In the genomic region with DNA sequence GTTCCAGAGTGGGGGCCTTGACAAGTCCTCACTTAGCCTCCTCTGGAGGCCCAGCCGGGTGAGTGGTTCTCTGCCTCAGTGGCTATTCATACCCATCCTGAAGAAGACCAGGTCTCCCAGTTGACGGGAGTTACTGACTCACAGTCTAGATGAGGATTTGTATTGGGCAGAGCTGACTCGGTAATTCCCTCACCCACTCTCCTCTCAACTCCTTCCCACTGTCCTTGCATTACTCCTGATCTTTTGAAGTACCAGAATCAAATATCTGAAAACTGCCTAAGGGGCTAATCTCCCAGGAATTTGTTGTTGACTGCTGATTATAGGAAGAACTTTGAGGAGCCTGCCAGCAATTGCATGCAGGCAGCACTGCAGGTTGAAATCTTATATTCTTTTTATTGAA, we compare ENCODE assay signal across 12 cellular contexts. TPM values are rescaled to one million over a fixed set of nuclear protein-coding genes. Genes with fewer than 3 reads are reported as not detected.
A peak's percentile ranks its signal among the peaks of the same experiment; 100 is the strongest.
DNase-seq lines count a peak whose midpoint lies in the region; ATAC-seq and TF ChIP-seq lines count a peak whose summit lies in the region.
"Had no signal": no experiment of that assay in that cellular context is flagged by ENCODE, and none has a peak within 500 bp of the region (broad histone marks: within the 10 kb centered on the region; RNA-seq: fewer than 3 reads in every experiment).

No MANE protein-coding gene starts in this region.

- in situ Hi-C loops in GM13976 (cut with MboI; ENCODE audit: low sequenced_read_pairs, unreplicated experiment), result no loop called here

- H3K27ac ChIP-seq in SJSA1 (peak overlapping the region; percentile 4; the same call in 1 of the 2 replicates), esophagus squamous epithelium (peak overlapping the region; percentile 24 to 72 (median 66))

- intact Hi-C loops in esophagus squamous epithelium (cut with DNase I), result no loop called here

- H3K27me3 ChIP-seq in SJSA1 (replicated peaks), result no peaks in the 10 kb centered on the region
- H3K27me3 ChIP-seq in esophagus squamous epithelium, result no peaks in the 10 kb centered on the region

- H3K4me3 ChIP-seq in SJSA1 (no peak overlapping the region), esophagus squamous epithelium (no peak overlapping the region), retinal pigment epithelial cell (ENCODE audit: low read length) (no peak overlapping the region)

- TF ChIP-seq CTCF in esophagus squamous epithelium (IDR thresholded peaks at IDR 0.05) (no peak), retinal pigment epithelial cell (conservative IDR thresholded peaks at IDR 0.05; ENCODE audit: low read depth, low read length) (no peak), GM13976 (IDR thresholded peaks at IDR 0.05; ENCODE audit: borderline replicate concordance, control extremely low read depth, extremely low read depth, insufficient read depth, missing control alignments) (no peak)

- no peak for TF ChIP-seq POLR2A in esophagus squamous epithelium (IDR thresholded peaks at IDR 0.05)

- DNase-seq in EH (ENCODE audit: low read depth) (peak; percentile 76), SJSA1 (ENCODE audit: low read depth in 1 of 2, low spot score in 2 of 2) (no peak), esophagus squamous epithelium (lab: John Stamatoyannopoulos, UW) (no peak), retinal pigment epithelial cell (ENCODE audit: low read depth) (peak; percentile 71), GM13976 (ENCODE audit: low spot score) (no peak), LoVo (ENCODE audit: low spot score) (no peak)
- DNase-seq: activated CD4-positive, alpha-beta T cell treated with anti-CD3 and anti-CD28 coated beads for 4 hours; activated effector memory CD4-positive, alpha-beta T cell treated with Interleukin-2 at 50 U/mL for 16 hours; CD4-positive, alpha-beta T cell; NCI-H524 had no signal

- ATAC-seq in HG03457 (IDR thresholded peaks at IDR 0.05; ENCODE audit: unreplicated experiment) (no peak), GM19455 (IDR thresholded peaks at IDR 0.05; ENCODE audit: unreplicated experiment) (no peak)

- H3K36me3 ChIP-seq in SJSA1 (peaks cover 64% of the 10 kb centered on the region), esophagus squamous epithelium (peaks cover 0 to 33% (median 0%) of the 10 kb centered on the region in 3 donors)

- 39 to 49% methylated on average over 3 of the region's 3 CpGs for WGBS in esophagus squamous epithelium, 2 donors

- H3K4me1 ChIP-seq in SJSA1 (replicated peaks), result peaks cover 45% of the 10 kb centered on the region
- H3K4me1 ChIP-seq in esophagus squamous epithelium, result peaks cover 20 to 63% (median 50%) of the 10 kb centered on the region in 3 donors

- H3K9me3 ChIP-seq in SJSA1 (replicated peaks) (no peaks in the 10 kb centered on the region), esophagus squamous epithelium (no peaks in the 10 kb centered on the region)

RNA-seq across cellular contexts. Expression of a gene that starts 14.2 kb away (rescaled TPM):
- total RNA-seq in SJSA1 (2014; rRNA removed; shearing (Covaris generic)), result 90.5 and 208 TPM in 2 replicates
- 10 to 100 TPM; 33.9 to 72.7 (median 44.4) TPM for total RNA-seq in esophagus squamous epithelium

RNA-seq across cellular contexts. Expression of a gene that starts 14.3 kb away (rescaled TPM):
- total RNA-seq in SJSA1 (2014; rRNA removed; shearing (Covaris generic)), result 15.7 and 19.5 TPM in 2 replicates
- total RNA-seq in esophagus squamous epithelium, result 10 to 100 TPM; 25.1 to 82.8 (median 34.0) TPM

RNA-seq across cellular contexts. Expression of a gene that starts 40.0 kb away (rescaled TPM):
- not detected in 2 replicates for total RNA-seq in SJSA1 (2014; rRNA removed; shearing (Covaris generic))
- 100 to 1,000 TPM in 1 of 4 donors, 10 to 100 TPM in 3; 60.6 to 115 (median 82.3) TPM for total RNA-seq in esophagus squamous epithelium

RNA-seq across cellular contexts. Expression of a gene that starts 48.1 kb away (rescaled TPM):
- 0.05 TPM in 1 of 2 replicates, not detected in the other for total RNA-seq in SJSA1 (2014; rRNA removed; shearing (Covaris generic))
- total RNA-seq in esophagus squamous epithelium, result 10 to 100 TPM in 1 of 4 donors, 1 to 10 TPM in 3; 7.4 to 16.8 (median 8.6) TPM

Comparison
In these comparisons a context has a peak if more than half of its experiments do, and no peak if none do; other contexts are left out.
1. DNase-seq: peak in EH (single experiment) and retinal pigment epithelial cell (single experiment); none in SJSA1 (0 of 2), esophagus squamous epithelium (single experiment), GM13976 (single experiment) and LoVo (single experiment).
2. RNA of a gene that starts 40.0 kb away (total RNA-seq): 60.6 to 115 TPM in esophagus squamous epithelium; not detected in SJSA1; every median in the first group is over 10 times any median in the second.